ENCODE assay signal across 8 cellular contexts in the genomic region with DNA sequence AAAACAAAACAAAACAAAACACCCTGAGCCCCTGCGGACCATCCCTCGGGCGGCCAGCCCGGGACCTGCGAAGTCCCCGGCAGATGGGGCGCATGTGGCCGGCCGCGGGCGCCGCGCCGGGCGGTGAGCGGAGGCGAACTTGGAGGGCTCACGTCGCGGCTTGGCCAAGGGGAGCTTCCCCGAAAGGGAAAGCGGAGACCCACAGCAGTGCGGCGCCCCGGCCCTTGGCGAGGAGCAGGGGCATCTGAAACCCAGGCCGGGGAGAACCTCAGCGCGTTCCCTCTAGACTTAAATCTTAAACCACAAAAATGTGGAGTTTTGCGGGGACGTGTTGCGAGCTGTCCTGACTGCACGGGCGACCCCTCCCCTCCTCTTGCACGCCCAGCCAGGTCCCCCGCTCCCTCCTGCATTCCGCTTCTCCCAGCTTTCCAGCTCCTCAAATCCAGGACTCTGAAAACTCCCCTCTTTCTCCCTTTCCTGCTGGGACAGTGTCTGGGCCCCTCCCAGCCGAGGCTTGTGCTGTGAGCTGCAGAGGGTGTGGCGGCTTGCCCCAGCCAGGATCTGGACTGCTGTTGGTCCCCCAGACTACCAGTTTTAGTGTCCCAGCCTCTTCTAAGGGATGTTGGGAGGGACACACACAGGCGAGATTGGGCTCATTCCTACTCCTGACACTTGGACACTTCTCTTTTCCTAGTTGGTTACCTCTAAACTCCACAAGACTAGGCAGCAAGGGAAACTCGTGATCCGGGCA. TPM values are rescaled to one million over a fixed set of nuclear protein-coding genes. Genes with fewer than 3 reads are reported as not detected.
DNase-seq lines count a peak whose midpoint lies in the region; ATAC-seq and TF ChIP-seq lines count a peak whose summit lies in the region.

No MANE protein-coding gene starts in this region.

- ATAC-seq in HG03432 (IDR thresholded peaks at IDR 0.05; ENCODE audit: unreplicated experiment) (peak; percentile 30), gastroesophageal sphincter (peak; percentile 60)
- ATAC-seq in activated CD8-positive, alpha-beta T cell treated with anti-CD3 and anti-CD28 coated beads for 36 hours, result no peak

- H3K27ac ChIP-seq in gastroesophageal sphincter, result peak overlapping the region; percentile 4 to 88 (median 82)
- peak overlapping the region; percentile 2 for H3K27ac ChIP-seq in neural progenitor cell

- peaks cover 14% of the 10 kb centered on the region for H3F3A ChIP-seq in neural progenitor cell (ENCODE audit: low read depth)

- H3K36me3 Mint-ChIP-seq in activated CD8-positive, alpha-beta T cell treated with anti-CD3 and anti-CD28 coated beads for 36 hours (ENCODE audit: low read depth), result no peaks in the 10 kb centered on the region
- H3K36me3 Mint-ChIP-seq in neural progenitor cell, result no peaks in the 10 kb centered on the region

- H3K27me3 ChIP-seq in gastroesophageal sphincter (no peaks in the 10 kb centered on the region), neural progenitor cell (peaks cover 10% of the 10 kb centered on the region)

- H3K36me3 ChIP-seq in gastroesophageal sphincter (no peaks in the 10 kb centered on the region), neural progenitor cell (no peaks in the 10 kb centered on the region)

- H3K4me1 ChIP-seq in gastroesophageal sphincter, result peaks cover 0 to 55% (median 4%) of the 10 kb centered on the region in 3 donors
- peaks cover 16% of the 10 kb centered on the region for H3K4me1 ChIP-seq in neural progenitor cell

- no peak for TF ChIP-seq POLR2A in gastroesophageal sphincter (IDR thresholded peaks at IDR 0.05)

- H3K9me3 ChIP-seq in gastroesophageal sphincter, result no peaks in the 10 kb centered on the region
- H3K9me3 ChIP-seq in neural progenitor cell (ENCODE audit: low read depth), result no peaks in the 10 kb centered on the region

- POLR2A ChIA-PET in activated CD8-positive, alpha-beta T cell treated with anti-CD3 and anti-CD28 coated beads for 36 hours (lab: Charles Lee), result no interaction called here

- peaks cover 7% of the 10 kb centered on the region for H3K4me1 Mint-ChIP-seq in activated CD8-positive, alpha-beta T cell treated with anti-CD3 and anti-CD28 coated beads for 36 hours (ENCODE audit: low read depth)
- H3K4me1 Mint-ChIP-seq in neural progenitor cell, result peaks cover 31% of the 10 kb centered on the region

- peaks cover 60% of the 10 kb centered on the region for H3K79me2 ChIP-seq in neural progenitor cell (ENCODE audit: low read depth)

- DNase-seq in 8988T, result peak; percentile 50
- peak; percentile 22 for DNase-seq in activated CD8-positive, alpha-beta T cell treated with anti-CD3 and anti-CD28 coated beads for 36 hours
- DNase-seq in neural progenitor cell (ENCODE audit: low spot score), result peak; percentile 71
- DNase-seq in midbrain (lab: John Stamatoyannopoulos, UW), result no peak
- no peak for DNase-seq in activated gamma-delta T cell treated with Interleukin-2 at 50 U/mL for 16 hours

- H3K27me3 Mint-ChIP-seq in activated CD8-positive, alpha-beta T cell treated with anti-CD3 and anti-CD28 coated beads for 36 hours, result peaks cover 39% of the 10 kb centered on the region
- H3K27me3 Mint-ChIP-seq in neural progenitor cell (ENCODE audit: insufficient read depth, low read depth), result peaks cover 6% of the 10 kb centered on the region

- intact Hi-C loops in activated CD8-positive, alpha-beta T cell treated with anti-CD3 and anti-CD28 coated beads for 36 hours (cut with micrococcal nuclease), result loop anchor here (10.0 kb wide), 1 partner anchor 299 kb away; no protein-coding TSS in a partner anchor

- H3K4me3 Mint-ChIP-seq in activated CD8-positive, alpha-beta T cell treated with anti-CD3 and anti-CD28 coated beads for 36 hours, result peak overlapping the region; percentile 57
- peak overlapping the region; percentile 99 for H3K4me3 Mint-ChIP-seq in neural progenitor cell

- H3K4me3 ChIP-seq in GM08714 (ENCODE audit: low read length) (peak overlapping the region; percentile 87), gastroesophageal sphincter (peak overlapping the region; percentile 77 to 79), neural progenitor cell (peak overlapping the region; percentile 92)

- peak overlapping the region; percentile 91 for H3K4me2 ChIP-seq in neural progenitor cell

- CTCF ChIA-PET in activated CD8-positive, alpha-beta T cell treated with anti-CD3 and anti-CD28 coated beads for 36 hours (lab: Charles Lee), result interaction anchor here (0.7 to 1.3 kb wide), 3 partner anchors 300 to 311 kb away, joined by 3 to 4 read pairs (median 3); no protein-coding TSS in a partner anchor

- H3K27ac Mint-ChIP-seq in activated CD8-positive, alpha-beta T cell treated with anti-CD3 and anti-CD28 coated beads for 36 hours, result no peak overlapping the region
- peak overlapping the region; percentile 85 for H3K27ac Mint-ChIP-seq in neural progenitor cell

- H2AFZ ChIP-seq in neural progenitor cell (replicated peaks), result peak overlapping the region; percentile 98

- H3K9ac ChIP-seq in neural progenitor cell, result peak overlapping the region; percentile 73

- peaks cover 53% of the 10 kb centered on the region for H4K20me1 ChIP-seq in neural progenitor cell (ENCODE audit: low read depth)

- no peak for TF ChIP-seq EP300 in gastroesophageal sphincter (IDR thresholded peaks at IDR 0.05)

- no peak for TF ChIP-seq CTCF in activated CD8-positive, alpha-beta T cell treated with anti-CD3 and anti-CD28 coated beads for 36 hours (IDR thresholded peaks at IDR 0.05)
- no peak for TF ChIP-seq CTCF in gastroesophageal sphincter (IDR thresholded peaks at IDR 0.05)
- TF ChIP-seq CTCF in neural progenitor cell (IDR thresholded peaks at IDR 0.05), result peak; percentile 5

- WGBS in gastroesophageal sphincter (ENCODE audit: low coverage in 1 of 2), 2 donors, result 1 to 7% methylated on average over 6 to 26 of the region's 42 CpGs

- H3K9me3 Mint-ChIP-seq in activated CD8-positive, alpha-beta T cell treated with anti-CD3 and anti-CD28 coated beads for 36 hours, result no peaks in the 10 kb centered on the region
- no peaks in the 10 kb centered on the region for H3K9me3 Mint-ChIP-seq in neural progenitor cell

RNA-seq across cellular contexts. Expression of gene FMNL2, which starts 1.3 kb away (rescaled TPM):
- total RNA-seq in activated CD8-positive, alpha-beta T cell treated with anti-CD3 and anti-CD28 coated beads for 36 hours, result 1 to 10 TPM; 1.1 TPM
- 10 to 100 TPM; 25.2 to 35.0 (median 27.4) TPM for total RNA-seq in gastroesophageal sphincter
- 64.8 and 99.7 TPM in 2 replicates for total RNA-seq in neural progenitor cell (ENCODE audit: low replicate concordance)

Comparison
In these comparisons a context has a peak if more than half of its experiments do, and no peak if none do; other contexts are left out.
1. DNase-seq: peak in 8988T (single experiment), activated CD8-positive, alpha-beta T cell treated with anti-CD3 and anti-CD28 coated beads for 36 hours (single experiment) and neural progenitor cell (single experiment); none in midbrain (single experiment) and activated gamma-delta T cell treated with Interleukin-2 at 50 U/mL for 16 hours (single experiment).
2. RNA of gene FMNL2, which starts 1.3 kb away (total RNA-seq): 64.8 to 99.7 TPM in neural progenitor cell and 25.2 to 35.0 TPM in gastroesophageal sphincter; 1.1 TPM in activated CD8-positive, alpha-beta T cell treated with anti-CD3 and anti-CD28 coated beads for 36 hours; every median in the first group is over 10 times any median in the second.
3. Peak in every context shown above with its lines, with median percentiles within 50 percentile points of each other: H3K4me3 ChIP-seq.